8 cellular contexts compared by ENCODE assay signal in the genomic region with DNA sequence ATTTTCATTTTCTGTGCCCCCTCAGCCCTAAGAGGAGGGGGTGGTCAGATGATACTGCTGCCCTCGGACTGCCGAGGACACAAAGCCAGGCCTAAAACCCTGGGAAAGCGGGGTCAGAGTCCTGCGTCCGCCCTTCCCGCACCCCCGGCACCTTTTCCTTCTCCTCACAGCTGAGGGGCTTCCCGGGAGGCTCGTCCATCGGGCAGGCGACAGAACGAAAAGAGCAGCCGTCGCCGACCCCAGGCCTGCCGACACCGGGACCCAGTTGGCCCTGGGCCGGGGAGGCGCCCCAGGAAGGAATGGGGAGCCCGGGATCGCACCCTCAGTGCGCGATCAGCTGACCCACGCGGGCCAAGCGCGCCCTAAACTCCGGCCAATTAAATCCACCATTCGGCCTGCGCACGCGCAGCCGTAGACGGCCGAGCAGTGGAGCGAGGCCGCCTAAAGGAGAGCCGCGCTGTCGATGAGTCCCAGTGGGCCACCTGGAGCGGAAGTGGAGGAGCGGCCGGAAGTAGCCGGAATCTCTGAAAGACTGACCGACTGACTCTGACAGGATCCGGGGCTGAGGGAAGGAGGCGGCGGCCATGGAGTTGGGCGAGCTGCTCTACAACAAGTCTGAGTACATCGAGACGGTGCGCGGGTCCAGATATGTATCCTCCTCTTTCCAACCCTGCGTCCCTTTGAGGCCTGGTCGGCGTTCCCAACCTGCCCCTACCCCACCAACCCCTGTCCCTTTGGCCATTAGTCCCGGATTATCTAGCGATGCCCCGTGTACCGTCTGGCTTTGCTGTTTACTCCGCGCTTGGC. TPM values are rescaled to one million over a fixed set of nuclear protein-coding genes. Genes with fewer than 3 reads are reported as not detected.
DNase-seq lines count a peak whose midpoint lies in the region; ATAC-seq and TF ChIP-seq lines count a peak whose summit lies in the region.

A gene (plus strand): TSS at position 508 of the 807 bp plus-strand sequence. CDS start 77 bp downstream, at position 585.
A gene (minus strand): TSS at position 352 of the 807 bp plus-strand sequence. CDS start 153 bp downstream, at position 199.

- DNase-seq in AG04449 (ENCODE audit: low read depth, low spot score) (peak; percentile 51), NCI-H2227 treated with DMSO at 0.1 percent for 48 hours (lab: John Stamatoyannopoulos, UW) (peak; percentile 93), WTC11 (ENCODE audit: low spot score) (peak; percentile 91), caudate nucleus (lab: John Stamatoyannopoulos, UW) (peak; percentile 63 to 95 (median 88)), immature natural killer cell (peak; percentile 84 to 87 (median 85)), smooth muscle cell of the brain vasculature (ENCODE audit: low read depth, low spot score) (peak; percentile 74)

- H3K4me3 Mint-ChIP-seq in WTC11: peak within 1 kb of the TSS; percentile 98
- peak within 1 kb of the TSS; percentile 99 to 100 (median 99) for H3K4me3 Mint-ChIP-seq in immature natural killer cell

- H3K27ac Mint-ChIP-seq in WTC11 (peak within 1 kb of the TSS; percentile 97), immature natural killer cell (peak within 1 kb of the TSS; percentile 93 to 98 (median 97))

- peak within 1 kb of the TSS; percentile 99 for H3K4me3 ChIP-seq in AG04449 (ENCODE audit: low read depth, low read length)

- ATAC-seq in GM18907 (IDR thresholded peaks at IDR 0.05; ENCODE audit: unreplicated experiment): peak; percentile 89
- ATAC-seq in HG03159 (IDR thresholded peaks at IDR 0.05; ENCODE audit: unreplicated experiment): peak; percentile 92
- peak; percentile 93 for ATAC-seq in WTC11

- H3K4me1 Mint-ChIP-seq in WTC11 (peaks cover 13% of the 10 kb centered on the region), immature natural killer cell (peaks cover 39 to 52% of the 10 kb centered on the region in 2 donors)

- no peaks in the 10 kb centered on the region; the same call in 1 of the 2 replicates for H3K27me3 Mint-ChIP-seq in WTC11 (ENCODE audit: low read depth)
- H3K27me3 Mint-ChIP-seq in immature natural killer cell (ENCODE audit: low read depth in 3 of 3): peaks cover 2 to 16% (median 5%) of the 10 kb centered on the region in 3 donors

- no peaks in the 10 kb centered on the region for H3K9me3 Mint-ChIP-seq in WTC11
- no peaks in the 10 kb centered on the region for H3K9me3 Mint-ChIP-seq in immature natural killer cell

- POLR2A ChIA-PET in AG04449 (lab: Yijun Ruan, JAX) (interaction anchor here (0.7 to 1.3 kb wide), 3 partner anchors 10 to 24 kb away, joined by 3 to 6 read pairs (median 3); no protein-coding TSS in a partner anchor), WTC11 (lab: Charles Lee) (interaction anchor here (0.8 to 1.9 kb wide), 2 partner anchors 37 to 84 kb away, joined by 4 to 10 read pairs; a partner anchor contains a TSS)

- peak within 1 kb of the TSS; percentile 41 for H3K27ac ChIP-seq in caudate nucleus (ENCODE audit: low read depth, low read length)

- CTCF ChIA-PET in AG04449 (lab: Yijun Ruan, JAX) (interaction anchor here (1.1 to 1.7 kb wide), 3 partner anchors 37 to 82 kb away, joined by 4 to 10 read pairs (median 5); a partner anchor contains a TSS), WTC11 (lab: Charles Lee) (interaction anchor here (1.1 to 1.9 kb wide), 4 partner anchors 37 to 206 kb away, joined by 3 to 10 read pairs (median 4); a partner anchor contains a TSS)

- TF ChIP-seq CTCF in AG04449 (IDR thresholded peaks at IDR 0.05; ENCODE audit: insufficient read depth, low read length, missing control alignments) (no peak), WTC11 (IDR thresholded peaks at IDR 0.05) (no peak)

- peaks cover 27% of the 10 kb centered on the region for H3K36me3 Mint-ChIP-seq in WTC11
- H3K36me3 Mint-ChIP-seq in immature natural killer cell: peaks cover 5 to 13% (median 8%) of the 10 kb centered on the region in 3 donors

TF ChIP-seq in WTC11, 78 proteins besides CTCF, POLR2A, EP300 and RAD21 (continues in another document):
- TF ChIP-seq FOXJ3 (CRISPR knock-in tag; IDR thresholded peaks at IDR 0.05; ENCODE audit: borderline replicate concordance) (no peak), NR2C2 (CRISPR knock-in tag; IDR thresholded peaks at IDR 0.05) (no peak), ZNF263 (CRISPR knock-in tag; IDR thresholded peaks at IDR 0.05; ENCODE audit: low read depth) (no peak), SP1 (CRISPR knock-in tag; conservative IDR thresholded peaks at IDR 0.05) (peak; percentile 61), TCF7 (CRISPR knock-in tag; IDR thresholded peaks at IDR 0.05; ENCODE audit: low read depth) (no peak), OVOL2 (CRISPR knock-in tag; IDR thresholded peaks at IDR 0.05; ENCODE audit: borderline replicate concordance) (no peak), NFE2L1 (CRISPR knock-in tag; IDR thresholded peaks at IDR 0.05) (no peak), NFYB (CRISPR knock-in tag; conservative IDR thresholded peaks at IDR 0.05; ENCODE audit: low read depth) (peak; percentile 78), TEAD4 (CRISPR knock-in tag; IDR thresholded peaks at IDR 0.05) (peak; percentile 48; the same call in 1 of the 2 replicates), RELA (CRISPR knock-in tag; IDR thresholded peaks at IDR 0.05; ENCODE audit: borderline replicate concordance) (no peak), MXD4 (CRISPR knock-in tag; IDR thresholded peaks at IDR 0.05; ENCODE audit: borderline replicate concordance) (no peak), RORB (CRISPR knock-in tag; IDR thresholded peaks at IDR 0.05) (no peak), NFATC4 (CRISPR knock-in tag; IDR thresholded peaks at IDR 0.05) (no peak), ZNF416 (CRISPR knock-in tag; IDR thresholded peaks at IDR 0.05) (no peak), KAT7 (CRISPR knock-in tag; IDR thresholded peaks at IDR 0.05; ENCODE audit: borderline replicate concordance) (0 out of 2 replicates have a peak, but pooled peaks have one; percentile 68), CREM (CRISPR knock-in tag; IDR thresholded peaks at IDR 0.05) (peak; percentile 26; the same call in 1 of the 2 replicates), EMX1 (CRISPR knock-in tag; IDR thresholded peaks at IDR 0.05) (no peak), CREB1 (CRISPR knock-in tag; IDR thresholded peaks at IDR 0.05) (peak; percentile 42; the same call in 1 of the 2 replicates)
- TF ChIP-seq, protein P1, sequence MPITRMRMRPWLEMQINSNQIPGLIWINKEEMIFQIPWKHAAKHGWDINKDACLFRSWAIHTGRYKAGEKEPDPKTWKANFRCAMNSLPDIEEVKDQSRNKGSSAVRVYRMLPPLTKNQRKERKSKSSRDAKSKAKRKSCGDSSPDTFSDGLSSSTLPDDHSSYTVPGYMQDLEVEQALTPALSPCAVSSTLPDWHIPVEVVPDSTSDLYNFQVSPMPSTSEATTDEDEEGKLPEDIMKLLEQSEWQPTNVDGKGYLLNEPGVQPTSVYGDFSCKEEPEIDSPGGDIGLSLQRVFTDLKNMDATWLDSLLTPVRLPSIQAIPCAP (CRISPR knock-in tag; IDR thresholded peaks at IDR 0.05): no peak
- TF ChIP-seq, protein P2, sequence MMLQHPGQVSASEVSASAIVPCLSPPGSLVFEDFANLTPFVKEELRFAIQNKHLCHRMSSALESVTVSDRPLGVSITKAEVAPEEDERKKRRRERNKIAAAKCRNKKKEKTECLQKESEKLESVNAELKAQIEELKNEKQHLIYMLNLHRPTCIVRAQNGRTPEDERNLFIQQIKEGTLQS (CRISPR knock-in tag; conservative IDR thresholded peaks at IDR 0.05): no peak
- TF ChIP-seq, protein P3, sequence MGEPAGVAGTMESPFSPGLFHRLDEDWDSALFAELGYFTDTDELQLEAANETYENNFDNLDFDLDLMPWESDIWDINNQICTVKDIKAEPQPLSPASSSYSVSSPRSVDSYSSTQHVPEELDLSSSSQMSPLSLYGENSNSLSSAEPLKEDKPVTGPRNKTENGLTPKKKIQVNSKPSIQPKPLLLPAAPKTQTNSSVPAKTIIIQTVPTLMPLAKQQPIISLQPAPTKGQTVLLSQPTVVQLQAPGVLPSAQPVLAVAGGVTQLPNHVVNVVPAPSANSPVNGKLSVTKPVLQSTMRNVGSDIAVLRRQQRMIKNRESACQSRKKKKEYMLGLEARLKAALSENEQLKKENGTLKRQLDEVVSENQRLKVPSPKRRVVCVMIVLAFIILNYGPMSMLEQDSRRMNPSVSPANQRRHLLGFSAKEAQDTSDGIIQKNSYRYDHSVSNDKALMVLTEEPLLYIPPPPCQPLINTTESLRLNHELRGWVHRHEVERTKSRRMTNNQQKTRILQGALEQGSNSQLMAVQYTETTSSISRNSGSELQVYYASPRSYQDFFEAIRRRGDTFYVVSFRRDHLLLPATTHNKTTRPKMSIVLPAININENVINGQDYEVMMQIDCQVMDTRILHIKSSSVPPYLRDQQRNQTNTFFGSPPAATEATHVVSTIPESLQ (CRISPR knock-in tag; IDR thresholded peaks at IDR 0.05): no peak
- TF ChIP-seq, protein P4, sequence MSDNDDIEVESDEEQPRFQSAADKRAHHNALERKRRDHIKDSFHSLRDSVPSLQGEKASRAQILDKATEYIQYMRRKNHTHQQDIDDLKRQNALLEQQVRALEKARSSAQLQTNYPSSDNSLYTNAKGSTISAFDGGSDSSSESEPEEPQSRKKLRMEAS (CRISPR knock-in tag; IDR thresholded peaks at IDR 0.05): peak; percentile 86

RNA-seq across cellular contexts. Expression of the first gene that starts in this region (rescaled TPM):
- 54.0 to 65.8 TPM (median 60.0 TPM) in 3 replicates for total RNA-seq in WTC11 (2021)
- 10 to 100 TPM; 51.9 to 77.8 (median 53.9) TPM for polyA plus RNA-seq in immature natural killer cell

RNA-seq across cellular contexts. Expression of the second gene that starts in this region (rescaled TPM):
- 23.8 to 32.1 TPM (median 25.1 TPM) in 3 replicates for total RNA-seq in WTC11 (2021)
- 10 to 100 TPM in 1 of 3 donors, 1 to 10 TPM in 2; 3.3 to 12.6 (median 8.2) TPM for polyA plus RNA-seq in immature natural killer cell

Comparison
In these comparisons a context has a peak if more than half of its experiments do, and no peak if none do; other contexts are left out.
1. Peak in every context shown above with its lines: DNase-seq, ATAC-seq, H3K4me3 ChIP-seq and H3K27ac ChIP-seq.